Comparison of ENCODE assay signal across 37 cellular contexts in genomic region chr17:68616334-68616733, GRCh38. TPM values are rescaled to one million over a fixed set of nuclear protein-coding genes. Genes with fewer than 3 reads are reported as not detected.
"Had no signal": no experiment of that assay in that cellular context is flagged by ENCODE, and none has a peak within 500 bp of the region (broad histone marks: within the 10 kb centered on the region; RNA-seq: fewer than 3 reads in every experiment).

No MANE protein-coding gene starts in this region.

- DNase-seq: Karpas-422, Kasumi-1, MG63, MM.1S, MV-4-11, NCI-H1048, NCI-H1092, NCI-H1092 treated with DMSO at 0.1 percent for 48 hours, NCI-H1105, NCI-H1105 treated with DMSO at 0.1 percent for 48 hours, NCI-H1417, NCI-H1417 treated with DMSO at 0.1 percent for 48 hours, NCI-H1436, NCI-H1436 treated with DMSO at 0.1 percent for 48 hours, NCI-H146, NCI-H1694, NCI-H1694 treated with DMSO at 0.1 percent for 48 hours, NCI-H187, NCI-H187 treated with DMSO at 0.1 percent for 48 hours, NCI-H1930, NCI-H2029, NCI-H2029 treated with DMSO at 0.1 percent for 48 hours, NCI-H2081, NCI-H2081 treated with DMSO at 0.1 percent for 48 hours, NCI-H2107, NCI-H2171, NCI-H2171 treated with DMSO at 0.1 percent for 48 hours, NCI-H2227 treated with DMSO at 0.1 percent for 48 hours, NCI-H226, NCI-H345, NCI-H446, NCI-H446 treated with DMSO at 0.1 percent for 48 hours, NCI-H510A, NCI-H510A treated with DMSO at 0.1 percent for 48 hours, NCI-H524 had no signal

- H3K36me3 ChIP-seq: MG63 had no signal

- H3K4me3 ChIP-seq: MG63 had no signal

- H3K9me3 ChIP-seq: MG63 had no signal

RNA-seq across cellular contexts. Expression of gene FAM20A, which starts 15.2 kb away (rescaled TPM):
- total RNA-seq: LHCN-M2, MCF 10A had no signal
